22 cellular contexts compared by ENCODE assay signal in genomic region chr4:23290656-23291055, GRCh38.
DNase-seq lines count a peak whose midpoint lies in the region; ATAC-seq, FAIRE-seq and TF ChIP-seq lines count a peak whose summit lies in the region.
"Had no signal": no experiment of that assay in that cellular context is flagged by ENCODE, and none has a peak within 500 bp of the region (broad histone marks: within the 10 kb centered on the region; RNA-seq: fewer than 3 reads in every experiment).

No MANE protein-coding gene starts in this region.

- DNase-seq in A172 (ENCODE audit: low spot score) (peak; percentile 71), H54 (ENCODE audit: insufficient read length, low spot score) (no peak), keratinocyte (ENCODE audit: low read depth, low spot score) (peak; percentile 35), NCI-H2196 treated with DMSO at 0.1 percent for 48 hours (lab: John Stamatoyannopoulos, UW; ENCODE audit: unreplicated experiment) (no peak), WTC11 (ENCODE audit: low spot score) (no peak)
- no peak for DNase-seq in stimulated activated CD4-positive, alpha-beta T cell treated with anti-CD3 and anti-CD28 coated beads, Interleukin-2, amount 100 ng/mL, for 48 hours
- DNase-seq: activated CD4-positive, alpha-beta T cell treated with anti-CD3 and anti-CD28 coated beads for 1 hour; activated gamma-delta T cell; amniotic stem cell; CD8-positive, alpha-beta T cell; endodermal cell; left cardiac atrium; midbrain; NCI-H524; stimulated activated naive CD8-positive, alpha-beta T cell treated with anti-CD3 and anti-CD28 coated beads, Interleukin-15, amount 100 ng/mL, for 72 hours; T1000; upper lobe of left lung had no signal

- peak; percentile 75 for FAIRE-seq in H54 (lab: Jason Lieb, UNC)
- no peak for FAIRE-seq in keratinocyte (lab: Jason Lieb, UNC)
- FAIRE-seq: GM19239 had no signal

- dilution Hi-C loops in keratinocyte (cut with MboI; ENCODE audit: extremely low pct_ligation_motif_present, low sequenced_read_pairs) = no loop called here

- no peaks in the 10 kb centered on the region for H3K79me2 ChIP-seq in keratinocyte (ENCODE audit: control insufficient read depth, insufficient read depth, low read length)

- H3K4me3 Mint-ChIP-seq in activated T-helper 17 cell treated with anti-CD3 and anti-CD28 coated beads, Interleukin-2, amount 50 U/mL, for 72 hours = no peak overlapping the region
- H3K4me3 Mint-ChIP-seq in WTC11 = no peak overlapping the region
- H3K4me3 Mint-ChIP-seq: CD8-positive, alpha-beta T cell; endodermal cell; neural crest cell; stimulated activated naive CD8-positive, alpha-beta T cell treated with anti-CD3 and anti-CD28 coated beads, Interleukin-15, amount 100 ng/mL, for 72 hours had no signal

- H2AFZ ChIP-seq in keratinocyte (ENCODE audit: control insufficient read depth, low read length) = no peak overlapping the region

- no peaks in the 10 kb centered on the region for H3K36me3 ChIP-seq in keratinocyte (ENCODE audit: control insufficient read depth in 2 of 2, extremely low read depth in 1 of 2, insufficient read depth in 2 of 2, low read length in 2 of 2)
- H3K36me3 ChIP-seq: right atrium auricular region, upper lobe of left lung had no signal

- no peaks in the 10 kb centered on the region for H3K27me3 ChIP-seq in keratinocyte (ENCODE audit: control insufficient read depth, extremely low read depth, insufficient read depth, low read length)
- H3K27me3 ChIP-seq: right atrium auricular region, upper lobe of left lung had no signal

- no peaks in the 10 kb centered on the region for H3K4me1 ChIP-seq in keratinocyte (ENCODE audit: control insufficient read depth, extremely low read depth, insufficient read depth, low read length)
- H3K4me1 ChIP-seq: right atrium auricular region, upper lobe of left lung had no signal

- ATAC-seq in activated T-helper 17 cell treated with anti-CD3 and anti-CD28 coated beads, Interleukin-2, amount 50 U/mL, for 72 hours (replicated peaks) = peak; percentile 64
- ATAC-seq in GM19455 (IDR thresholded peaks at IDR 0.05; ENCODE audit: unreplicated experiment) (no peak), WTC11 (no peak)
- ATAC-seq: CD8-positive, alpha-beta T cell; left cardiac atrium; stimulated activated naive CD8-positive, alpha-beta T cell treated with anti-CD3 and anti-CD28 coated beads, Interleukin-15, amount 100 ng/mL, for 72 hours had no signal

- H3K9me3 ChIP-seq in keratinocyte (ENCODE audit: control insufficient read depth, low read depth, low read length) = no peaks in the 10 kb centered on the region
- H3K9me3 ChIP-seq: right atrium auricular region, upper lobe of left lung had no signal

- H3K9me3 Mint-ChIP-seq in activated T-helper 17 cell treated with anti-CD3 and anti-CD28 coated beads, Interleukin-2, amount 50 U/mL, for 72 hours = peaks cover 3% of the 10 kb centered on the region
- no peaks in the 10 kb centered on the region for H3K9me3 Mint-ChIP-seq in WTC11
- H3K9me3 Mint-ChIP-seq: endodermal cell; stimulated activated naive CD8-positive, alpha-beta T cell treated with anti-CD3 and anti-CD28 coated beads, Interleukin-15, amount 100 ng/mL, for 72 hours had no signal

- H3K27me3 Mint-ChIP-seq in activated T-helper 17 cell treated with anti-CD3 and anti-CD28 coated beads, Interleukin-2, amount 50 U/mL, for 72 hours = no peaks in the 10 kb centered on the region
- H3K27me3 Mint-ChIP-seq in WTC11 (ENCODE audit: low read depth) = no peaks in the 10 kb centered on the region
- H3K27me3 Mint-ChIP-seq: stimulated activated naive CD8-positive, alpha-beta T cell treated with anti-CD3 and anti-CD28 coated beads, Interleukin-15, amount 100 ng/mL, for 72 hours had no signal

- no peak overlapping the region for H3K4me3 ChIP-seq in keratinocyte (ENCODE audit: control insufficient read depth in 2 of 3, extremely low read depth in 1 of 3, insufficient read depth in 2 of 3, low read depth in 1 of 3, low read length in 3 of 3)
- H3K4me3 ChIP-seq: right atrium auricular region, upper lobe of left lung had no signal

- peaks cover 4% of the 10 kb centered on the region for H3K4me1 Mint-ChIP-seq in activated T-helper 17 cell treated with anti-CD3 and anti-CD28 coated beads, Interleukin-2, amount 50 U/mL, for 72 hours
- H3K4me1 Mint-ChIP-seq in WTC11 = no peaks in the 10 kb centered on the region
- H3K4me1 Mint-ChIP-seq: endodermal cell; neural crest cell; stimulated activated naive CD8-positive, alpha-beta T cell treated with anti-CD3 and anti-CD28 coated beads, Interleukin-15, amount 100 ng/mL, for 72 hours had no signal

- TF ChIP-seq POLR2A in H54 (IDR thresholded peaks at IDR 0.05; ENCODE audit: low read depth, low read length) = no peak

- POLR2A ChIA-PET in WTC11 (lab: Charles Lee) = interaction anchor here (0.6 kb wide), 1 partner anchor 1453 kb away, joined by 5 read pairs; no protein-coding TSS in a partner anchor

- TF ChIP-seq CTCF in keratinocyte (optimal IDR thresholded peaks at IDR 0.05 in 1 of 3, IDR thresholded peaks at IDR 0.05 in 1 of 3, conservative IDR thresholded peaks at IDR 0.05 in 1 of 3; ENCODE audit: extremely low read depth in 1 of 3, insufficient read depth in 2 of 3, low read length in 3 of 3) (no peak), WTC11 (IDR thresholded peaks at IDR 0.05) (no peak)

- H4K20me1 ChIP-seq in keratinocyte (ENCODE audit: control insufficient read depth, extremely low read depth, insufficient read depth, low read length) = no peaks in the 10 kb centered on the region

- H3K27ac ChIP-seq in keratinocyte (ENCODE audit: control insufficient read depth, insufficient read depth, low read length) = no peak overlapping the region
- H3K27ac ChIP-seq: right atrium auricular region, upper lobe of left lung had no signal

- H3K27ac Mint-ChIP-seq in activated T-helper 17 cell treated with anti-CD3 and anti-CD28 coated beads, Interleukin-2, amount 50 U/mL, for 72 hours = no peak overlapping the region
- no peak overlapping the region for H3K27ac Mint-ChIP-seq in WTC11
- H3K27ac Mint-ChIP-seq: CD8-positive, alpha-beta T cell; endodermal cell; stimulated activated naive CD8-positive, alpha-beta T cell treated with anti-CD3 and anti-CD28 coated beads, Interleukin-15, amount 100 ng/mL, for 72 hours had no signal

- no peak overlapping the region for H3K9ac ChIP-seq in keratinocyte (ENCODE audit: control insufficient read depth, extremely low read depth, insufficient read depth, low read length)

- H3K36me3 Mint-ChIP-seq in activated T-helper 17 cell treated with anti-CD3 and anti-CD28 coated beads, Interleukin-2, amount 50 U/mL, for 72 hours (ENCODE audit: low read depth) = no peaks in the 10 kb centered on the region
- H3K36me3 Mint-ChIP-seq in WTC11 = no peaks in the 10 kb centered on the region
- H3K36me3 Mint-ChIP-seq: CD8-positive, alpha-beta T cell had no signal

- H3K4me2 ChIP-seq in keratinocyte (ENCODE audit: control insufficient read depth, extremely low read depth, insufficient read depth, low read depth, low read length) = no peak overlapping the region

- H3K9me1 ChIP-seq in keratinocyte (ENCODE audit: control insufficient read depth, extremely low read depth, insufficient read depth, low read length) = no peaks in the 10 kb centered on the region

- CTCF ChIA-PET in WTC11 (lab: Charles Lee) = no interaction called here

TF ChIP-seq in WTC11, 78 proteins besides CTCF, POLR2A, EP300 and RAD21 (continues in another document):
- TF ChIP-seq E2F4 (CRISPR knock-in tag; IDR thresholded peaks at IDR 0.05; ENCODE audit: borderline replicate concordance, low read depth) (no peak), USF2 (CRISPR knock-in tag; IDR thresholded peaks at IDR 0.05) (no peak), ATF2 (CRISPR knock-in tag; IDR thresholded peaks at IDR 0.05; ENCODE audit: borderline replicate concordance, low read depth) (no peak), ZNF416 (CRISPR knock-in tag; IDR thresholded peaks at IDR 0.05) (no peak)

Comparison
In these comparisons a context has a peak if more than half of its experiments do, and no peak if none do; other contexts are left out.
1. DNase-seq: peak in A172 (single experiment) and keratinocyte (single experiment); none in H54 (single experiment), stimulated activated CD4-positive, alpha-beta T cell treated with anti-CD3 and anti-CD28 coated beads, Interleukin-2, amount 100 ng/mL, for 48 hours (0 of 2), NCI-H2196 treated with DMSO at 0.1 percent for 48 hours (single experiment) and WTC11 (single experiment).